Comparison of ENCODE assay signal across 8 cellular contexts in genomic region chr17:5191541-5192417, GRCh38. TPM values are rescaled to one million over a fixed set of nuclear protein-coding genes. Genes with fewer than 3 reads are reported as not detected.
DNase-seq lines count a peak whose midpoint lies in the region; ATAC-seq, FAIRE-seq and TF ChIP-seq lines count a peak whose summit lies in the region.

Gene ZNF594, minus strand, starts transcription at chr17:5191868. Its CDS starts 7,612 bp downstream, at chr17:5184256.

- ATAC-seq in GM21825 (IDR thresholded peaks at IDR 0.05; ENCODE audit: unreplicated experiment): peak; percentile 93
- ATAC-seq in naive thymus-derived CD8-positive, alpha-beta T cell: peak; percentile 98
- ATAC-seq in stimulated activated naive B cell treated with anti-CD40 and anti-IgM and Interleukin-4, amounts not matched to agents 10 μg/mL and 1 μg/mL and 100 μg/mL, for 72 hours (replicated peaks): peak; percentile 98 to 99

- peak within 1 kb of the TSS; percentile 88 for H3K4me2 ChIP-seq in DOHH2 (ENCODE audit: low read length)
- peak within 1 kb of the TSS; percentile 92 for H3K4me2 ChIP-seq in Karpas-422 (ENCODE audit: low read depth, low read length, poor library complexity, severe bottlenecking)

- H3K27ac ChIP-seq in DOHH2 (ENCODE audit: low read depth, low read length) (peak within 1 kb of the TSS; percentile 45), Karpas-422 (ENCODE audit: low read length) (peak within 1 kb of the TSS; percentile 40; the same call in 1 of the 2 replicates)

- TF ChIP-seq CTCF in DOHH2 (IDR thresholded peaks at IDR 0.05; ENCODE audit: low read depth, low read length, poor library complexity, severe bottlenecking): peak; percentile 78
- peak; percentile 58 for TF ChIP-seq CTCF in fibroblast of mammary gland (conservative IDR thresholded peaks at IDR 0.05; ENCODE audit: control insufficient read depth, insufficient read depth, low read depth, low read length)

- H3K9me3 Mint-ChIP-seq in naive thymus-derived CD8-positive, alpha-beta T cell: peaks cover 5 to 25% (median 9%) of the 10 kb centered on the region in 9 donors
- H3K9me3 Mint-ChIP-seq in stimulated activated naive B cell treated with anti-CD40 and anti-IgM and Interleukin-4, amounts not matched to agents 10 μg/mL and 1 μg/mL and 100 μg/mL, for 72 hours: peaks cover 13 to 14% of the 10 kb centered on the region in 2 donors

- no peak for FAIRE-seq in RCC 7860 (lab: Jason Lieb, UNC)

- peak within 1 kb of the TSS; percentile 83; the same call in 1 of the 2 replicates for H2AFZ ChIP-seq in Karpas-422 (ENCODE audit: low read length)

- peaks cover 45% of the 10 kb centered on the region for H3K36me3 ChIP-seq in DOHH2 (ENCODE audit: control insufficient read depth, low read length)
- H3K36me3 ChIP-seq in Karpas-422 (ENCODE audit: insufficient read depth, low read length): peaks cover 33% of the 10 kb centered on the region

- peak within 1 kb of the TSS; percentile 90 to 97 (median 95) for H3K4me3 Mint-ChIP-seq in naive thymus-derived CD8-positive, alpha-beta T cell
- peak within 1 kb of the TSS; percentile 95 to 98 for H3K4me3 Mint-ChIP-seq in stimulated activated naive B cell treated with anti-CD40 and anti-IgM and Interleukin-4, amounts not matched to agents 10 μg/mL and 1 μg/mL and 100 μg/mL, for 72 hours

- POLR2A ChIA-PET in naive thymus-derived CD8-positive, alpha-beta T cell (lab: Charles Lee): interaction anchor here (0.5 to 2.8 kb wide), 25 partner anchors 10 to 1049 kb away, joined by 3 to 14 read pairs (median 4); partner anchors contain the start of genes C1QBP, CYB5D2, INCA1 and KIF1C

- H3K36me3 Mint-ChIP-seq in naive thymus-derived CD8-positive, alpha-beta T cell: peaks cover 9 to 29% (median 19%) of the 10 kb centered on the region in 3 donors
- H3K36me3 Mint-ChIP-seq in stimulated activated naive B cell treated with anti-CD40 and anti-IgM and Interleukin-4, amounts not matched to agents 10 μg/mL and 1 μg/mL and 100 μg/mL, for 72 hours: peaks cover 31 to 34% of the 10 kb centered on the region in 2 donors

- peaks cover 36% of the 10 kb centered on the region for H3K9me3 ChIP-seq in DOHH2 (ENCODE audit: control insufficient read depth, insufficient read depth, low read length)
- H3K9me3 ChIP-seq in Karpas-422 (ENCODE audit: low read length): peaks cover 12% of the 10 kb centered on the region

- peak within 1 kb of the TSS; percentile 96 for H3K4me3 ChIP-seq in DOHH2 (ENCODE audit: low read length)
- peak within 1 kb of the TSS; percentile 95 for H3K4me3 ChIP-seq in Karpas-422 (ENCODE audit: low read length)
- peak within 1 kb of the TSS; percentile 76 for H3K4me3 ChIP-seq in fibroblast of mammary gland (ENCODE audit: control insufficient read depth, low read depth, low read length)

- peaks cover 18 to 41% (median 35%) of the 10 kb centered on the region in 4 donors for H3K4me1 Mint-ChIP-seq in naive thymus-derived CD8-positive, alpha-beta T cell
- H3K4me1 Mint-ChIP-seq in stimulated activated naive B cell treated with anti-CD40 and anti-IgM and Interleukin-4, amounts not matched to agents 10 μg/mL and 1 μg/mL and 100 μg/mL, for 72 hours: peaks cover 13 to 34% of the 10 kb centered on the region in 2 donors

- peaks cover 7% of the 10 kb centered on the region for H3F3A ChIP-seq in DOHH2 (ENCODE audit: control insufficient read depth, insufficient read depth)

- H3K9me2 ChIP-seq in DOHH2 (replicated peaks; ENCODE audit: control insufficient read depth, low read length): no peaks in the 10 kb centered on the region
- no peaks in the 10 kb centered on the region for H3K9me2 ChIP-seq in Karpas-422 (replicated peaks; ENCODE audit: insufficient read depth, low read length)

- H3K9ac ChIP-seq in Karpas-422 (ENCODE audit: low read length): peak within 1 kb of the TSS; percentile 77

- H3K4me1 ChIP-seq in DOHH2 (ENCODE audit: control insufficient read depth, low read length) (peaks cover 20% of the 10 kb centered on the region), Karpas-422 (ENCODE audit: low read length) (peaks cover 13% of the 10 kb centered on the region)

- H3K27ac Mint-ChIP-seq in naive thymus-derived CD8-positive, alpha-beta T cell: peak within 1 kb of the TSS; percentile 86 to 98 (median 96)
- H3K27ac Mint-ChIP-seq in stimulated activated naive B cell treated with anti-CD40 and anti-IgM and Interleukin-4, amounts not matched to agents 10 μg/mL and 1 μg/mL and 100 μg/mL, for 72 hours: peak within 1 kb of the TSS; percentile 97

- H3K27me3 Mint-ChIP-seq in naive thymus-derived CD8-positive, alpha-beta T cell: no peaks in the 10 kb centered on the region
- H3K27me3 Mint-ChIP-seq in stimulated activated naive B cell treated with anti-CD40 and anti-IgM and Interleukin-4, amounts not matched to agents 10 μg/mL and 1 μg/mL and 100 μg/mL, for 72 hours: no peaks in the 10 kb centered on the region

- H3K79me2 ChIP-seq in DOHH2 (ENCODE audit: control insufficient read depth, low read length) (peaks cover 35% of the 10 kb centered on the region), Karpas-422 (ENCODE audit: low read length) (peaks cover 17% of the 10 kb centered on the region)

- H3K27me3 ChIP-seq in DOHH2 (ENCODE audit: control insufficient read depth, low read length) (no peaks in the 10 kb centered on the region), Karpas-422 (ENCODE audit: low read length) (no peaks in the 10 kb centered on the region)

- peak; percentile 99 for DNase-seq in Karpas-422
- peak; percentile 75 for DNase-seq in RCC 7860 (ENCODE audit: low spot score)
- peak; percentile 95 to 96 for DNase-seq in activated T-helper 1 cell treated with anti-CD3 and anti-CD28 coated beads, Interleukin-2, amount 50 U/mL, for 16 hours (ENCODE audit: low read depth in 1 of 2, low spot score in 1 of 2)
- DNase-seq in fibroblast of mammary gland (ENCODE audit: low read depth): peak; percentile 94
- peak; percentile 93 to 98 (median 97) for DNase-seq in naive thymus-derived CD8-positive, alpha-beta T cell
- peak; percentile 98 for DNase-seq in stimulated activated naive B cell treated with anti-CD40 and anti-IgM and Interleukin-4, amounts not matched to agents 10 μg/mL and 1 μg/mL and 100 μg/mL, for 72 hours

- H4K20me1 ChIP-seq in DOHH2 (ENCODE audit: control insufficient read depth, insufficient read depth, low read depth, low read length) (no peaks in the 10 kb centered on the region), Karpas-422 (ENCODE audit: insufficient read depth, low read depth, low read length) (no peaks in the 10 kb centered on the region)

RNA-seq across cellular contexts. Expression of gene ZNF594, which starts in this region (rescaled TPM):
- total RNA-seq in Karpas-422 (2014; rRNA removed; shearing (Covaris generic); ENCODE audit: low replicate concordance): 14.5 and 23.0 TPM in 2 replicates
- total RNA-seq in naive thymus-derived CD8-positive, alpha-beta T cell: 10 to 100 TPM; 32.4 to 32.5 TPM
- 1 to 10 TPM; 1.7 to 3.3 (median 3.3) TPM for polyA plus RNA-seq in naive thymus-derived CD8-positive, alpha-beta T cell

Comparison
In these comparisons a context has a peak if more than half of its experiments do, and no peak if none do; other contexts are left out.
1. Peak in every context shown above with its lines: DNase-seq, ATAC-seq, H3K4me3 ChIP-seq and H3K27ac ChIP-seq.